29 cellular contexts compared by ENCODE assay signal in genomic region chr1:190193508-190193907, GRCh38.
"Had no signal": no experiment of that assay in that cellular context is flagged by ENCODE, and none has a peak within 500 bp of the region (broad histone marks: within the 10 kb centered on the region; RNA-seq: fewer than 3 reads in every experiment).

No MANE protein-coding gene starts in this region.

- H3K4me1 ChIP-seq: esophagus muscularis mucosa, heart right ventricle, lower lobe of right lung, parathyroid adenoma, right lobe of liver, suprapubic skin, transverse colon, upper lobe of right lung, uterus had no signal

- DNase-seq: dorsolateral prefrontal cortex; effector CD4-positive, alpha-beta T cell; foreskin melanocyte; glutamatergic neuron; heart right ventricle; hypothalamus; immature natural killer cell; islet precursor cell; kidney glomerular epithelial cell; left colon; left ventricle myocardium superior; lower lobe of right lung; natural killer cell; right lobe of liver; small intestine; stimulated activated CD4-positive, alpha-beta T cell treated with anti-CD3 and anti-CD28 coated beads, Interleukin-12 subunit alpha, Interleukin-12 subunit beta, amount 100 ng/mL, for 4 hours; stimulated activated CD4-positive, alpha-beta T cell treated with anti-CD3 and anti-CD28 coated beads, Interleukin-1b, Interleukin-23, amount 100 ng/mL, for 48 hours; stimulated activated CD4-positive, alpha-beta T cell treated with anti-CD3 and anti-CD28 coated beads, Interleukin-4, amount 100 ng/mL, for 1 hour; stimulated activated CD8-positive, alpha-beta memory T cell treated with anti-CD3 and anti-CD28 coated beads, Interleukin-4, amount 100 ng/mL, for 48 hours; stimulated activated naive CD4-positive, alpha-beta T cell; stimulated activated naive CD8-positive, alpha-beta T cell treated with anti-CD3 and anti-CD28 coated beads, Interleukin-15, amount 100 ng/mL, for 72 hours; transverse colon; upper lobe of right lung; uterus had no signal

- H3K4me3 Mint-ChIP-seq: immature natural killer cell; natural killer cell; stimulated activated naive CD8-positive, alpha-beta T cell treated with anti-CD3 and anti-CD28 coated beads, Interleukin-15, amount 100 ng/mL, for 72 hours had no signal

- H3K27ac ChIP-seq: dorsolateral prefrontal cortex, epithelial cell of prostate, esophagus muscularis mucosa, heart right ventricle, lower lobe of right lung, parathyroid adenoma, right lobe of liver, suprapubic skin, transverse colon, upper lobe of right lung, uterus had no signal

- H3K27me3 ChIP-seq: dorsolateral prefrontal cortex, esophagus muscularis mucosa, heart right ventricle, right lobe of liver, suprapubic skin, transverse colon, upper lobe of right lung, uterus had no signal

- H3K36me3 Mint-ChIP-seq: immature natural killer cell had no signal

- H3K9ac ChIP-seq: parathyroid adenoma had no signal

- H3K27ac Mint-ChIP-seq: immature natural killer cell; natural killer cell; progenitor cell of endocrine pancreas; stimulated activated naive CD8-positive, alpha-beta T cell treated with anti-CD3 and anti-CD28 coated beads, Interleukin-15, amount 100 ng/mL, for 72 hours had no signal

- ATAC-seq: heart right ventricle; left colon; left ventricle myocardium superior; lower lobe of right lung; natural killer cell; right lobe of liver; stimulated activated naive CD8-positive, alpha-beta T cell treated with anti-CD3 and anti-CD28 coated beads, Interleukin-15, amount 100 ng/mL, for 72 hours; upper lobe of right lung had no signal

- H2AFZ ChIP-seq: parathyroid adenoma had no signal

- H3K4me1 Mint-ChIP-seq: immature natural killer cell; natural killer cell; stimulated activated naive CD8-positive, alpha-beta T cell treated with anti-CD3 and anti-CD28 coated beads, Interleukin-15, amount 100 ng/mL, for 72 hours had no signal

- H3K4me3 ChIP-seq: dorsolateral prefrontal cortex, esophagus muscularis mucosa, heart right ventricle, lower lobe of right lung, right lobe of liver, suprapubic skin, transverse colon, upper lobe of right lung, uterus had no signal

- H3K9me3 ChIP-seq: esophagus muscularis mucosa, lower lobe of right lung, right lobe of liver, suprapubic skin, transverse colon, upper lobe of right lung, uterus had no signal

- H3K36me3 ChIP-seq: esophagus muscularis mucosa, heart right ventricle, lower lobe of right lung, right lobe of liver, suprapubic skin, transverse colon, upper lobe of right lung, uterus had no signal

- H3K27me3 Mint-ChIP-seq: progenitor cell of endocrine pancreas; stimulated activated naive CD8-positive, alpha-beta T cell treated with anti-CD3 and anti-CD28 coated beads, Interleukin-15, amount 100 ng/mL, for 72 hours had no signal
